In genomic region chr1:191866155-191866554, GRCh38 we compare ENCODE assay signal across 7 cellular contexts.
"Had no signal": no experiment of that assay in that cellular context is flagged by ENCODE, and none has a peak within 500 bp of the region (broad histone marks: within the 10 kb centered on the region; RNA-seq: fewer than 3 reads in every experiment).

No MANE protein-coding gene starts in this region.

- FAIRE-seq: H1, H54 had no signal

- DNase-seq: H9, HCEC 1CT, KG1 had no signal

- ATAC-seq: GM23338 had no signal

- H3K4me2 ChIP-seq: GM23338 had no signal

- H2AFZ ChIP-seq: GM23338 had no signal

- H3K27ac ChIP-seq: HL-60 had no signal

- H3K4me3 ChIP-seq: GM23338 had no signal
